13 cellular contexts compared by ENCODE assay signal in genomic region chr1:17635811-17636210, GRCh38.
DNase-seq lines count a peak whose midpoint lies in the region; ATAC-seq, FAIRE-seq and TF ChIP-seq lines count a peak whose summit lies in the region.
"Had no signal": no experiment of that assay in that cellular context is flagged by ENCODE, and none has a peak within 500 bp of the region (broad histone marks: within the 10 kb centered on the region; RNA-seq: fewer than 3 reads in every experiment).

No MANE protein-coding gene starts in this region.

- no peak overlapping the region for H3K4me2 ChIP-seq in GM12878 (ENCODE audit: control insufficient read depth, insufficient read depth)

- H3K4me3 ChIP-seq in GM12878 (no peak overlapping the region), mucosa of descending colon (no peak overlapping the region)

- H3K9me3 ChIP-seq in GM12878 (replicated peaks; ENCODE audit: control insufficient read depth, insufficient read depth, low read length): no peaks in the 10 kb centered on the region
- no peaks in the 10 kb centered on the region for H3K9me3 ChIP-seq in mucosa of descending colon

- TF ChIP-seq CTCF in natural killer cell (IDR thresholded peaks at IDR 0.05) (no peak), GM12878 (IDR thresholded peaks at IDR 0.05 in 2 of 3, conservative IDR thresholded peaks at IDR 0.05 in 1 of 3; ENCODE audit: control insufficient read depth in 2 of 3, extremely low read depth in 1 of 3, insufficient read depth in 1 of 3, low read depth in 3 of 3, low read length in 3 of 3) (no peak), mucosa of descending colon (IDR thresholded peaks at IDR 0.05) (no peak)

- no peak overlapping the region for H3K27ac ChIP-seq in GM12878 (ENCODE audit: control insufficient read depth, insufficient read depth)

- H3K4me1 ChIP-seq in GM12878 (ENCODE audit: control insufficient read depth, insufficient read depth, low read length) (peaks cover 3% of the 10 kb centered on the region; the same call in 1 of the 2 replicates), mucosa of descending colon (ENCODE audit: low read depth) (no peaks in the 10 kb centered on the region)

- DNase-seq in natural killer cell: no peak
- DNase-seq in natural killer cell treated with Interleukin-12 subunit alpha and Interleukin-12 subunit beta and Interleukin-15 and Interleukin-18, amount 100 ng/mL, for 72 hours (ENCODE audit: low spot score): no peak
- no peak for DNase-seq in GM12878 (ENCODE audit: low read depth, low spot score)
- DNase-seq in mucosa of descending colon: peak in 1 of 3 donors; percentile 35
- DNase-seq in GDM1 (lab: John Stamatoyannopoulos, UW): no peak
- no peak for DNase-seq in HK-2 (ENCODE audit: unreplicated experiment)
- DNase-seq in NCI-H226: no peak
- DNase-seq: activated naive CD4-positive, alpha-beta T cell treated with anti-CD3 and anti-CD28 coated beads, Interleukin-2, amount 50 U/mL, for 16 hours; NCI-H82; stimulated activated naive CD8-positive, alpha-beta T cell treated with anti-CD3 and anti-CD28 coated beads, Interleukin-15, amount 100 ng/mL, for 72 hours had no signal

- intact Hi-C loops in natural killer cell (cut with micrococcal nuclease) (no loop called here), GM12878 (cut with micrococcal nuclease; ENCODE audit: unreplicated experiment) (no loop called here), mucosa of descending colon (cut with DNase I, micrococcal nuclease) (no loop called here)

- in situ Hi-C loops in GM12878 (cut with MboI): no loop called here

- no peaks in the 10 kb centered on the region for H3K36me3 Mint-ChIP-seq in natural killer cell
- no peaks in the 10 kb centered on the region for H3K36me3 Mint-ChIP-seq in natural killer cell treated with Interleukin-12 subunit alpha and Interleukin-12 subunit beta and Interleukin-15 and Interleukin-18, amount 100 ng/mL, for 72 hours

- H3K27ac Mint-ChIP-seq in natural killer cell: no peak overlapping the region
- H3K27ac Mint-ChIP-seq in natural killer cell treated with Interleukin-12 subunit alpha and Interleukin-12 subunit beta and Interleukin-15 and Interleukin-18, amount 100 ng/mL, for 72 hours: no peak overlapping the region

- H3K9me3 Mint-ChIP-seq in natural killer cell: no peaks in the 10 kb centered on the region
- H3K9me3 Mint-ChIP-seq in natural killer cell treated with Interleukin-12 subunit alpha and Interleukin-12 subunit beta and Interleukin-15 and Interleukin-18, amount 100 ng/mL, for 72 hours: no peaks in the 10 kb centered on the region
- H3K9me3 Mint-ChIP-seq: stimulated activated naive CD8-positive, alpha-beta T cell treated with anti-CD3 and anti-CD28 coated beads, Interleukin-15, amount 100 ng/mL, for 72 hours had no signal

- POLR2A ChIA-PET in GM12878 (lab: Charles Lee): no interaction called here

- SMC1A ChIA-PET in GM12878 (lab: Charles Lee; ENCODE audit: uncharacterized antibody, unreplicated experiment): interaction anchor here (0.8 kb wide), 1 partner anchor 60 kb away, joined by 3 read pairs; no protein-coding TSS in a partner anchor

- H3K36me3 ChIP-seq in GM12878 (ENCODE audit: control insufficient read depth in 2 of 2, insufficient read depth in 2 of 2, low read length in 1 of 2) (no peaks in the 10 kb centered on the region), mucosa of descending colon (ENCODE audit: low read depth) (peaks cover 20% of the 10 kb centered on the region)

- BruUV-seq in GM12878 (replicated peaks; lab: Mats Ljungman, UMichigan): no TSS peak

- no peaks in the 10 kb centered on the region; a peak in 1 of 4 replicates for H3K27me3 ChIP-seq in GM12878 (replicated peaks in 1 of 2; ENCODE audit: control insufficient read depth in 2 of 2, insufficient read depth in 2 of 2, low read length in 1 of 2)

- RAD21 ChIA-PET in GM12878 (lab: Charles Lee; ENCODE audit: unreplicated experiment): no interaction called here

- CTCF ChIA-PET in GM12878 (lab: Yijun Ruan, JAX): no interaction called here

- H2AFZ ChIP-seq in GM12878 (ENCODE audit: control insufficient read depth, low read depth, low read length): no peak overlapping the region

- no peak for TF ChIP-seq EP300 in GM12878 (IDR thresholded peaks at IDR 0.05; ENCODE audit: borderline replicate concordance in 1 of 2, control insufficient read depth in 1 of 2, low read depth in 2 of 2, low read length in 2 of 2)

- no peak for TF ChIP-seq POLR2A in GM12878 (IDR thresholded peaks at IDR 0.05; ENCODE audit: low read depth, low read length)

- no peaks in the 10 kb centered on the region for H3K79me2 ChIP-seq in GM12878 (ENCODE audit: control insufficient read depth, insufficient read depth, low read length)

- TF ChIP-seq RAD21 in GM12878 (IDR thresholded peaks at IDR 0.05; ENCODE audit: insufficient read depth, low read depth, low read length): no peak

- H3K4me1 Mint-ChIP-seq in natural killer cell: no peaks in the 10 kb centered on the region
- no peaks in the 10 kb centered on the region for H3K4me1 Mint-ChIP-seq in natural killer cell treated with Interleukin-12 subunit alpha and Interleukin-12 subunit beta and Interleukin-15 and Interleukin-18, amount 100 ng/mL, for 72 hours (ENCODE audit: low read depth in 2 of 2)
- H3K4me1 Mint-ChIP-seq: stimulated activated naive CD8-positive, alpha-beta T cell treated with anti-CD3 and anti-CD28 coated beads, Interleukin-15, amount 100 ng/mL, for 72 hours had no signal

- H4K20me1 ChIP-seq in GM12878 (ENCODE audit: control insufficient read depth, insufficient read depth): no peaks in the 10 kb centered on the region

- H3K27me3 Mint-ChIP-seq in natural killer cell (ENCODE audit: low read depth in 2 of 2): no peaks in the 10 kb centered on the region
- peaks cover 0 to 6% of the 10 kb centered on the region in 2 donors for H3K27me3 Mint-ChIP-seq in natural killer cell treated with Interleukin-12 subunit alpha and Interleukin-12 subunit beta and Interleukin-15 and Interleukin-18, amount 100 ng/mL, for 72 hours

- ATAC-seq in natural killer cell (peak in 2 of 3 donors; percentile 18 to 33), GM12878 (peak; percentile 79), mucosa of descending colon (peak; percentile 13), GM18519 (IDR thresholded peaks at IDR 0.05; ENCODE audit: low FRiP score, unreplicated experiment) (no peak)
- no peak for ATAC-seq in natural killer cell treated with Interleukin-12 subunit alpha and Interleukin-12 subunit beta and Interleukin-15 and Interleukin-18, amount 100 ng/mL, for 72 hours
- ATAC-seq: stimulated activated naive CD8-positive, alpha-beta T cell treated with anti-CD3 and anti-CD28 coated beads, Interleukin-15, amount 100 ng/mL, for 72 hours had no signal

- H3K4me3 Mint-ChIP-seq in natural killer cell: no peak overlapping the region
- no peak overlapping the region for H3K4me3 Mint-ChIP-seq in natural killer cell treated with Interleukin-12 subunit alpha and Interleukin-12 subunit beta and Interleukin-15 and Interleukin-18, amount 100 ng/mL, for 72 hours
- H3K4me3 Mint-ChIP-seq: stimulated activated naive CD8-positive, alpha-beta T cell treated with anti-CD3 and anti-CD28 coated beads, Interleukin-15, amount 100 ng/mL, for 72 hours had no signal

- H3K9ac ChIP-seq in GM12878 (ENCODE audit: control insufficient read depth, insufficient read depth, low read length): no peak overlapping the region

- WGBS in GM12878 (ENCODE audit: insufficient coverage, insufficient replicate concordance, low lambda C conversion rate, missing lambda C conversion rate): 12% methylated on average over 9 of the region's 9 CpGs

- no peak for FAIRE-seq in GM12878 (lab: Jason Lieb, UNC)
- FAIRE-seq: GM18507, islet of Langerhans had no signal

TF ChIP-seq in GM12878, 131 proteins besides CTCF, POLR2A, EP300 and RAD21:
- TF ChIP-seq HDGF (IDR thresholded peaks at IDR 0.05) (no peak), IKZF2 (IDR thresholded peaks at IDR 0.05) (peak; percentile 39 to 42; a peak in 2 of 4 replicates), ASH2L (IDR thresholded peaks at IDR 0.05; ENCODE audit: borderline replicate concordance, low read depth) (no peak), SIX5 (IDR thresholded peaks at IDR 0.05; ENCODE audit: low read depth, low read length, severe bottlenecking) (no peak), IKZF1 (conservative IDR thresholded peaks at IDR 0.05) (peak; percentile 91), MXI1 (IDR thresholded peaks at IDR 0.05; ENCODE audit: low read depth, low read length) (no peak), BHLHE40 (IDR thresholded peaks at IDR 0.05; ENCODE audit: borderline replicate concordance in 1 of 2, low read depth in 2 of 2, low read length in 1 of 2) (peak in 1 of 2 experiments; percentile 54; a peak in 1 of 4 replicates), MTA2 (IDR thresholded peaks at IDR 0.05; ENCODE audit: low read depth) (peak; percentile 21; the same call in 1 of the 2 replicates), YBX1 (IDR thresholded peaks at IDR 0.05) (no peak), DPF2 (IDR thresholded peaks at IDR 0.05) (peak; percentile 81; the same call in 1 of the 2 replicates), RELB (IDR thresholded peaks at IDR 0.05; ENCODE audit: low read depth) (peak; percentile 28; the same call in 1 of the 2 replicates), GATAD2B (conservative IDR thresholded peaks at IDR 0.05; ENCODE audit: low read depth) (peak; percentile 67; the same call in 1 of the 2 replicates), TCF7 (IDR thresholded peaks at IDR 0.05; ENCODE audit: borderline replicate concordance) (no peak), SPI1 (IDR thresholded peaks at IDR 0.05; ENCODE audit: borderline replicate concordance, insufficient read depth, low read depth, low read length) (peak; percentile 67), ZBED1 (IDR thresholded peaks at IDR 0.05; ENCODE audit: borderline replicate concordance) (no peak), ZNF217 (IDR thresholded peaks at IDR 0.05) (no peak)

Comparison
In these comparisons a context has a peak if more than half of its experiments do, and no peak if none do; other contexts are left out.
1. ATAC-seq: peak in natural killer cell (2 of 3), GM12878 (single experiment) and mucosa of descending colon (single experiment); none in natural killer cell treated with Interleukin-12 subunit alpha and Interleukin-12 subunit beta and Interleukin-15 and Interleukin-18, amount 100 ng/mL, for 72 hours (0 of 2) and GM18519 (single experiment).